In genomic region chr3:40452057-40452456, GRCh38 we compare ENCODE assay signal across 9 cellular contexts. TPM values are rescaled to one million over a fixed set of nuclear protein-coding genes. Genes with fewer than 3 reads are reported as not detected.
DNase-seq lines count a peak whose midpoint lies in the region; ATAC-seq and TF ChIP-seq lines count a peak whose summit lies in the region.
"Had no signal": no experiment of that assay in that cellular context is flagged by ENCODE, and none has a peak within 500 bp of the region (broad histone marks: within the 10 kb centered on the region; RNA-seq: fewer than 3 reads in every experiment).

No MANE protein-coding gene starts in this region.

- no peak for ATAC-seq in HG02610 (IDR thresholded peaks at IDR 0.05; ENCODE audit: unreplicated experiment)

- TF ChIP-seq CTCF in astrocyte of the cerebellum (IDR thresholded peaks at IDR 0.05; ENCODE audit: low read depth, low read length, missing control alignments) (no peak), transverse colon (IDR thresholded peaks at IDR 0.05) (no peak)

- CTCF ChIA-PET in activated naive CD4-positive, alpha-beta T cell treated with anti-CD3 and anti-CD28 coated beads, Interleukin-2, amount 10 ng/mL, durations not matched to agents 7 days and 5 days (lab: Charles Lee) = interaction anchor here (0.9 kb wide), 1 partner anchor 125 kb away, joined by 4 read pairs; no protein-coding TSS in a partner anchor

- 82 to 93% methylated on average over 1 of the region's 1 CpG for WGBS in transverse colon (ENCODE audit: low coverage in 1 of 2), 2 donors

- in situ Hi-C loops in astrocyte of the cerebellum (cut with HindIII; ENCODE audit: low sequenced_read_pairs) (no loop called here), transverse colon (cut with MboI; ENCODE audit: low pct_ligation_motif_present in 1 of 4, low pct_unique_long_range_greater_than_20kb in 1 of 4, low sequenced_read_pairs in 3 of 4) (no loop called here)

- no peaks in the 10 kb centered on the region for H3K9me3 Mint-ChIP-seq in activated naive CD4-positive, alpha-beta T cell treated with anti-CD3 and anti-CD28 coated beads, Interleukin-2, amount 10 ng/mL, durations not matched to agents 7 days and 5 days

- H3K36me3 Mint-ChIP-seq in activated naive CD4-positive, alpha-beta T cell treated with anti-CD3 and anti-CD28 coated beads, Interleukin-2, amount 10 ng/mL, durations not matched to agents 7 days and 5 days = no peaks in the 10 kb centered on the region

- no peaks in the 10 kb centered on the region for H3K36me3 ChIP-seq in transverse colon

- no peak for TF ChIP-seq EP300 in transverse colon (IDR thresholded peaks at IDR 0.05; ENCODE audit: low read depth)

- intact Hi-C loops in transverse colon (cut with DNase I; ENCODE audit: low total_unique reads) (no loop called here), posterior cingulate gyrus (cut with DNase I) (loop anchor here (5.0 kb wide), 1 partner anchor 145 kb away; the partner anchor contains the start of gene EIF1B)

- peaks cover 49% of the 10 kb centered on the region for H3K4me1 Mint-ChIP-seq in activated naive CD4-positive, alpha-beta T cell treated with anti-CD3 and anti-CD28 coated beads, Interleukin-2, amount 10 ng/mL, durations not matched to agents 7 days and 5 days

- H3K4me1 ChIP-seq in transverse colon = peaks cover 12 to 26% (median 18%) of the 10 kb centered on the region in 4 donors

- no peak for DNase-seq in activated naive CD4-positive, alpha-beta T cell treated with anti-CD3 and anti-CD28 coated beads, Interleukin-2, amount 10 ng/mL, durations not matched to agents 7 days and 5 days
- DNase-seq in activated naive CD4-positive, alpha-beta T cell treated with anti-CD3 and anti-CD28 coated beads, Interleukin-2, amount 50 U/mL, for 16 hours = no peak
- DNase-seq in astrocyte of the cerebellum (ENCODE audit: low read depth) (no peak), medulla oblongata (ENCODE audit: extremely low spot score) (peak; percentile 8), transverse colon (no peak), UCSD-AML1 (lab: John Stamatoyannopoulos, UW; ENCODE audit: unreplicated experiment) (no peak), posterior cingulate gyrus (no peak)
- DNase-seq: SHP77 treated with DMSO at 0.1 percent for 48 hours had no signal

- peak overlapping the region; percentile 87 for H3K4me3 Mint-ChIP-seq in activated naive CD4-positive, alpha-beta T cell treated with anti-CD3 and anti-CD28 coated beads, Interleukin-2, amount 10 ng/mL, durations not matched to agents 7 days and 5 days

- peaks cover 4% of the 10 kb centered on the region for H3K27me3 Mint-ChIP-seq in activated naive CD4-positive, alpha-beta T cell treated with anti-CD3 and anti-CD28 coated beads, Interleukin-2, amount 10 ng/mL, durations not matched to agents 7 days and 5 days

- no peaks in the 10 kb centered on the region for H3K9me3 ChIP-seq in transverse colon

- peak overlapping the region; percentile 89 to 92 (median 90) for H3K27ac ChIP-seq in transverse colon

- H3K4me3 ChIP-seq in astrocyte of the cerebellum (ENCODE audit: low read depth, low read length) (peak overlapping the region; percentile 70), transverse colon (peak overlapping the region in 3 of 4 donors; percentile 62 to 68 (median 68))

- TF ChIP-seq POLR2A in transverse colon (IDR thresholded peaks at IDR 0.05) = no peak

- H3K27me3 ChIP-seq in transverse colon = no peaks in the 10 kb centered on the region

- H3K27ac Mint-ChIP-seq in activated naive CD4-positive, alpha-beta T cell treated with anti-CD3 and anti-CD28 coated beads, Interleukin-2, amount 10 ng/mL, durations not matched to agents 7 days and 5 days = peak overlapping the region; percentile 98

RNA-seq across cellular contexts. Expression of gene RPL14, which starts 5.1 kb away (rescaled TPM):
- 100 to 1,000 TPM in 3 of 4 donors, 10 to 100 TPM in 1; 90.1 to 299 (median 194) TPM for total RNA-seq in transverse colon

RNA-seq across cellular contexts. Expression of gene ZNF619, which starts 24.9 kb away (rescaled TPM):
- 1 to 10 TPM; 2.0 to 7.9 (median 4.8) TPM for total RNA-seq in transverse colon

RNA-seq across cellular contexts. Expression of gene ZNF620, which starts 53.8 kb away (rescaled TPM):
- 1 to 10 TPM in 3 of 4 donors, not detected in 1; 2.6 to 8.0 (median 4.3) TPM for total RNA-seq in transverse colon
